In the genomic region with DNA sequence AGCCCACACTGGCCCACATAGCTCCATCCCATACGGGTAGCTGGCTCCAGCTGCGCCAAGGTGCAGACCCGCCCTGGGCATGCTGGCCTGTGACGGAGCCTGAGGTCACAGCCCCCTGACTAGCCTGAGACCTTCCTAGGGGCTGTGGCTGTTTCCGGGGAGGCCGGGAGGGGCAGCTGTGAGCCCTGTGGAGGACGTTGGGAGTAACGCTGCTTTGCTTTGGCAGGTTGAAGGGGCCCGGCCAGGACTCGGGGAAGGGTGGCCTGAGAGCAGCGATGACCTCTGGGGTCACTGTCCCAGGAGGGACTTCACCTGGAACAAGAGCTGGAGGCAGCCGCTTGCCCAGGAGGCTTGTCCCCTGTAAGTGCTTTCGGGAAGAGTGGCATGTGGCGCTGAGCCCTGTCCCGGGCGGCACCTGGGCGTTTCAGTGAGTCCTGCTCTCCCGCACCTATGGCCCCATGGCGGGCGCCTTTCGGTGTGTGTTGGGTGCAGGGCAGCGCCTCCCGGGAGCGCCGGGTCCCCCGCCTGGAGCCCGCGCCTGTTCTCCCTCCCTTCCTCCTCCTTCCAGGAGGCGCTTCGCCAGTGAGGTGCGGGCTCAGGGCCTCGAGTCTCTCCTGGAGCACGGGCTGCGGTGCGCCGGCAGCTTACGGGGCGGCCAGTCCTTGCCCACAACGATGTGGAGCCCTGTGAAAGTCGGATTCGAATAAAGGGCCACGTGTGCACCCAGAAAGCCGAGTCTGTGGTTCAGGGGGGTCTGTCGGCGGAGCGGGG, we compare ENCODE assay signal across 1 cellular context.
A peak's percentile ranks its signal among the peaks of the same experiment; 100 is the strongest.
TF ChIP-seq lines count a peak whose summit lies in the region.

No MANE protein-coding gene starts in this region.

TF ChIP-seq in GM12878, 131 proteins besides CTCF, POLR2A, EP300 and RAD21:
- TF ChIP-seq, protein P1, sequence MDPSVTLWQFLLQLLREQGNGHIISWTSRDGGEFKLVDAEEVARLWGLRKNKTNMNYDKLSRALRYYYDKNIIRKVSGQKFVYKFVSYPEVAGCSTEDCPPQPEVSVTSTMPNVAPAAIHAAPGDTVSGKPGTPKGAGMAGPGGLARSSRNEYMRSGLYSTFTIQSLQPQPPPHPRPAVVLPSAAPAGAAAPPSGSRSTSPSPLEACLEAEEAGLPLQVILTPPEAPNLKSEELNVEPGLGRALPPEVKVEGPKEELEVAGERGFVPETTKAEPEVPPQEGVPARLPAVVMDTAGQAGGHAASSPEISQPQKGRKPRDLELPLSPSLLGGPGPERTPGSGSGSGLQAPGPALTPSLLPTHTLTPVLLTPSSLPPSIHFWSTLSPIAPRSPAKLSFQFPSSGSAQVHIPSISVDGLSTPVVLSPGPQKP (IDR thresholded peaks at IDR 0.05; ENCODE audit: low read depth, low read length): no peak
- TF ChIP-seq, protein P2, sequence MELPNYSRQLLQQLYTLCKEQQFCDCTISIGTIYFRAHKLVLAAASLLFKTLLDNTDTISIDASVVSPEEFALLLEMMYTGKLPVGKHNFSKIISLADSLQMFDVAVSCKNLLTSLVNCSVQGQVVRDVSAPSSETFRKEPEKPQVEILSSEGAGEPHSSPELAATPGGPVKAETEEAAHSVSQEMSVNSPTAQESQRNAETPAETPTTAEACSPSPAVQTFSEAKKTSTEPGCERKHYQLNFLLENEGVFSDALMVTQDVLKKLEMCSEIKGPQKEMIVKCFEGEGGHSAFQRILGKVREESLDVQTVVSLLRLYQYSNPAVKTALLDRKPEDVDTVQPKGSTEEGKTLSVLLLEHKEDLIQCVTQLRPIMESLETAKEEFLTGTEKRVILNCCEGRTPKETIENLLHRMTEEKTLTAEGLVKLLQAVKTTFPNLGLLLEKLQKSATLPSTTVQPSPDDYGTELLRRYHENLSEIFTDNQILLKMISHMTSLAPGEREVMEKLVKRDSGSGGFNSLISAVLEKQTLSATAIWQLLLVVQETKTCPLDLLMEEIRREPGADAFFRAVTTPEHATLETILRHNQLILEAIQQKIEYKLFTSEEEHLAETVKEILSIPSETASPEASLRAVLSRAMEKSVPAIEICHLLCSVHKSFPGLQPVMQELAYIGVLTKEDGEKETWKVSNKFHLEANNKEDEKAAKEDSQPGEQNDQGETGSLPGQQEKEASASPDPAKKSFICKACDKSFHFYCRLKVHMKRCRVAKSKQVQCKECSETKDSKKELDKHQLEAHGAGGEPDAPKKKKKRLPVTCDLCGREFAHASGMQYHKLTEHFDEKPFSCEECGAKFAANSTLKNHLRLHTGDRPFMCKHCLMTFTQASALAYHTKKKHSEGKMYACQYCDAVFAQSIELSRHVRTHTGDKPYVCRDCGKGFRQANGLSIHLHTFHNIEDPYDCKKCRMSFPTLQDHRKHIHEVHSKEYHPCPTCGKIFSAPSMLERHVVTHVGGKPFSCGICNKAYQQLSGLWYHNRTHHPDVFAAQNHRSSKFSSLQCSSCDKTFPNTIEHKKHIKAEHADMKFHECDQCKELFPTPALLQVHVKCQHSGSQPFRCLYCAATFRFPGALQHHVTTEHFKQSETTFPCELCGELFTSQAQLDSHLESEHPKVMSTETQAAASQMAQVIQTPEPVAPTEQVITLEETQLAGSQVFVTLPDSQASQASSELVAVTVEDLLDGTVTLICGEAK (IDR thresholded peaks at IDR 0.05; ENCODE audit: borderline replicate concordance): no peak
- 0 out of 2 replicates have a peak, but pooled peaks have one; percentile 32 for TF ChIP-seq SMAD5 (IDR thresholded peaks at IDR 0.05; ENCODE audit: low read depth)
